ENCODE assay signal across 20 cellular contexts in genomic region chr3:20396335-20396734, GRCh38.
A peak's percentile ranks its signal among the peaks of the same experiment; 100 is the strongest.
DNase-seq lines count a peak whose midpoint lies in the region; ATAC-seq, FAIRE-seq and TF ChIP-seq lines count a peak whose summit lies in the region.
"Had no signal": no experiment of that assay in that cellular context is flagged by ENCODE, and none has a peak within 500 bp of the region (broad histone marks: within the 10 kb centered on the region; RNA-seq: fewer than 3 reads in every experiment).

No MANE protein-coding gene starts in this region.

- no peaks in the 10 kb centered on the region for H3K36me3 Mint-ChIP-seq in activated CD4-positive, alpha-beta T cell treated with anti-CD3 and anti-CD28 coated beads for 36 hours (ENCODE audit: low read depth)
- H3K36me3 Mint-ChIP-seq: CD14-positive monocyte; CD4-positive, alpha-beta memory T cell had no signal

- H3K27me3 ChIP-seq in NT2/D1 (ENCODE audit: insufficient read depth, insufficient read length) = no peaks in the 10 kb centered on the region
- 0 out of 5 replicates have a peak, but pooled peaks cover 0 to 4% of the 10 kb centered on the region in 2 experiments for H3K27me3 ChIP-seq in K562 (ENCODE audit: control insufficient read depth in 2 of 2, insufficient read depth in 2 of 2, low read length in 2 of 2)
- H3K27me3 ChIP-seq: BLaER1 had no signal

- H3K27ac Mint-ChIP-seq in activated CD4-positive, alpha-beta T cell treated with anti-CD3 and anti-CD28 coated beads for 36 hours = no peak overlapping the region
- H3K27ac Mint-ChIP-seq: CD14-positive monocyte; CD4-positive, alpha-beta memory T cell; IgD-negative memory B cell had no signal

- no peak overlapping the region for H2AFZ ChIP-seq in K562 (ENCODE audit: low read depth, low read length)
- H2AFZ ChIP-seq: GM23248 had no signal

- in situ Hi-C loops in K562 (cut with MboI) = no loop called here

- TF ChIP-seq RAD21 in K562 (CRISPR knock-in tag; conservative IDR thresholded peaks at IDR 0.05 in 1 of 2, IDR thresholded peaks at IDR 0.05 in 1 of 2) = no peak

- CTCF ChIA-PET in K562 (lab: Yijun Ruan, JAX; ENCODE audit: low intra/inter-chr PET ratio) = no interaction called here
- CTCF ChIA-PET in activated CD4-positive, alpha-beta T cell treated with anti-CD3 and anti-CD28 coated beads for 36 hours (lab: Charles Lee) = no interaction called here

- ATAC-seq in K562 = peak; percentile 51
- ATAC-seq in HG02588 (IDR thresholded peaks at IDR 0.05; ENCODE audit: unreplicated experiment) = no peak
- ATAC-seq in SK-N-SH treated with all-trans-retinoic acid at 6 μM for 48 hours = no peak
- ATAC-seq in activated CD4-positive, alpha-beta T cell treated with anti-CD3 and anti-CD28 coated beads for 36 hours = no peak
- ATAC-seq: HepG2 had no signal

- H4K20me1 ChIP-seq in K562 (replicated peaks; ENCODE audit: control insufficient read depth, insufficient read depth, low read length) = no peaks in the 10 kb centered on the region
- H4K20me1 ChIP-seq: BLaER1 had no signal

- no peaks in the 10 kb centered on the region for H3K4me1 Mint-ChIP-seq in activated CD4-positive, alpha-beta T cell treated with anti-CD3 and anti-CD28 coated beads for 36 hours
- H3K4me1 Mint-ChIP-seq: CD14-positive monocyte; CD4-positive, alpha-beta memory T cell; IgD-negative memory B cell had no signal

- intact Hi-C loops in K562 (cut with micrococcal nuclease) = no loop called here
- intact Hi-C loops in activated CD4-positive, alpha-beta T cell treated with anti-CD3 and anti-CD28 coated beads for 36 hours (cut with DNase I, micrococcal nuclease) = no loop called here

- H3K27me3 Mint-ChIP-seq in activated CD4-positive, alpha-beta T cell treated with anti-CD3 and anti-CD28 coated beads for 36 hours = no peaks in the 10 kb centered on the region
- H3K27me3 Mint-ChIP-seq: CD4-positive, alpha-beta memory T cell; IgD-negative memory B cell had no signal

- H3K27ac ChIP-seq in K562 (ENCODE audit: extremely low read depth, low read depth, low read length) (no peak overlapping the region), coronary artery (no peak overlapping the region)
- H3K27ac ChIP-seq: BLaER1, GM23248 had no signal

- H3K79me2 ChIP-seq in K562 (ENCODE audit: control insufficient read depth, insufficient read depth, low read length) = no peaks in the 10 kb centered on the region

- no peak for TF ChIP-seq POLR2A in K562 (conservative IDR thresholded peaks at IDR 0.05)

- H3K9ac ChIP-seq in NT2/D1 (ENCODE audit: insufficient read length, low read depth) (no peak overlapping the region), K562 (ENCODE audit: insufficient read depth in 1 of 2, low read depth in 2 of 2, low read length in 2 of 2) (no peak overlapping the region)
- H3K9ac ChIP-seq: BLaER1, GM23248 had no signal

- H3K4me2 ChIP-seq in K562 (ENCODE audit: insufficient read depth, low read length) = no peak overlapping the region
- H3K4me2 ChIP-seq: BLaER1 had no signal

- peak; percentile 67 for DNase-seq in DMS 273 (lab: John Stamatoyannopoulos, UW; ENCODE audit: unreplicated experiment)
- peak; percentile 18 for DNase-seq in NCI-H2171 (lab: John Stamatoyannopoulos, UW)
- DNase-seq in NT2/D1 (ENCODE audit: low read depth, low spot score) = peak; percentile 15
- DNase-seq in K562 (ENCODE audit: extremely low read depth in 1 of 4, low spot score in 3 of 4) = peak in 1 of 4 experiments; percentile 9
- no peak for DNase-seq in activated CD4-positive, alpha-beta T cell treated with anti-CD3 and anti-CD28 coated beads for 36 hours
- DNase-seq in coronary artery (ENCODE audit: low spot score) = no peak
- DNase-seq: 8988T; CD4-positive, alpha-beta memory T cell; GM23248; HCEC 1CT had no signal

- BruUV-seq in K562 (replicated peaks; lab: Mats Ljungman, UMichigan) = no TSS peak

- WGBS in K562 (ENCODE audit: insufficient coverage, low coverage, missing lambda C conversion rate) = 3% methylated on average over 3 of the region's 3 CpGs

- peaks cover 15% of the 10 kb centered on the region; the same call in 1 of the 2 replicates for H3K9me3 ChIP-seq in NT2/D1 (ENCODE audit: insufficient read depth, low read length)
- no peaks in the 10 kb centered on the region for H3K9me3 ChIP-seq in K562 (replicated peaks; ENCODE audit: control insufficient read depth, insufficient read depth, low read depth, low read length)

- H3K4me3 ChIP-seq in NT2/D1 (ENCODE audit: insufficient read length, low read depth) (no peak overlapping the region), K562 (no peak overlapping the region), coronary artery (no peak overlapping the region)
- H3K4me3 ChIP-seq: BLaER1, GM23248 had no signal

- H3K4me3 Mint-ChIP-seq in activated CD4-positive, alpha-beta T cell treated with anti-CD3 and anti-CD28 coated beads for 36 hours = no peak overlapping the region
- H3K4me3 Mint-ChIP-seq: CD14-positive monocyte; CD4-positive, alpha-beta memory T cell; IgD-negative memory B cell had no signal

- H3K36me3 ChIP-seq in NT2/D1 (ENCODE audit: insufficient read depth, insufficient read length, low read length) = no peaks in the 10 kb centered on the region
- H3K36me3 ChIP-seq in K562 (ENCODE audit: control insufficient read depth, insufficient read depth, low read length) = no peaks in the 10 kb centered on the region
- H3K36me3 ChIP-seq: BLaER1 had no signal

- no peak for TF ChIP-seq CTCF in K562 (IDR thresholded peaks at IDR 0.05 in 2 of 3, conservative IDR thresholded peaks at IDR 0.05 in 1 of 3; ENCODE audit: insufficient read depth in 2 of 3, low read depth in 1 of 3, low read length in 3 of 3)
- no peak for TF ChIP-seq CTCF in coronary artery (IDR thresholded peaks at IDR 0.05)

- POLR2A ChIA-PET in K562 (lab: Yijun Ruan, JAX) = interaction anchor here (1.0 kb wide), 1 partner anchor 12 kb away, joined by 3 read pairs; no protein-coding TSS in a partner anchor
- POLR2A ChIA-PET in activated CD4-positive, alpha-beta T cell treated with anti-CD3 and anti-CD28 coated beads for 36 hours (lab: Charles Lee) = no interaction called here

- H3K9me1 ChIP-seq in K562 (ENCODE audit: control insufficient read depth, insufficient read depth, low read length) = no peaks in the 10 kb centered on the region

- H3K9me3 Mint-ChIP-seq in activated CD4-positive, alpha-beta T cell treated with anti-CD3 and anti-CD28 coated beads for 36 hours (ENCODE audit: low read depth) = no peaks in the 10 kb centered on the region

- FAIRE-seq in K562 (lab: Jason Lieb, UNC) = no peak
- FAIRE-seq: G401.6, GM12891, GM19239, H54, HepG2 had no signal

- TF ChIP-seq EP300 in K562 (IDR thresholded peaks at IDR 0.05; ENCODE audit: low read length) = no peak

- H3K4me1 ChIP-seq in NT2/D1 (ENCODE audit: insufficient read depth, insufficient read length) (no peaks in the 10 kb centered on the region), K562 (replicated peaks in 1 of 2; ENCODE audit: control insufficient read depth in 2 of 2, insufficient read depth in 2 of 2, low read length in 2 of 2) (no peaks in the 10 kb centered on the region; a peak in 1 of 5 replicates)
- H3K4me1 ChIP-seq: BLaER1 had no signal

TF ChIP-seq in K562, 482 proteins besides CTCF, POLR2A, EP300 and RAD21 (continues in another document):
- TF ChIP-seq LCOR (CRISPR knock-in tag; IDR thresholded peaks at IDR 0.05) (no peak), GATAD2A (IDR thresholded peaks at IDR 0.05) (no peak), ETV6 (IDR thresholded peaks at IDR 0.05; ENCODE audit: borderline replicate concordance in 1 of 2, low read depth in 2 of 2, low read length in 1 of 2) (no peak), ETV6 (CRISPR knock-in tag; IDR thresholded peaks at IDR 0.05; ENCODE audit: borderline replicate concordance) (no peak), ZNF212 (CRISPR knock-in tag; IDR thresholded peaks at IDR 0.05) (no peak), ZNF408 (CRISPR knock-in tag; IDR thresholded peaks at IDR 0.05; ENCODE audit: low read depth) (no peak)

TF ChIP-seq in SK-N-SH treated with all-trans-retinoic acid at 6 μM for 48 hours, 23 proteins besides CTCF, POLR2A, EP300 and RAD21 (continues in another document):
- TF ChIP-seq RARB (CRISPR knock-in tag; IDR thresholded peaks at IDR 0.05) (no peak), GLIS3 (CRISPR knock-in tag; IDR thresholded peaks at IDR 0.05) (no peak), ZC3H10 (CRISPR knock-in tag; IDR thresholded peaks at IDR 0.05) (no peak), ZNF70 (CRISPR knock-in tag; IDR thresholded peaks at IDR 0.05) (no peak), ESRRG (CRISPR knock-in tag; IDR thresholded peaks at IDR 0.05) (no peak), OSR1 (CRISPR knock-in tag; IDR thresholded peaks at IDR 0.05) (no peak), ZFP30 (CRISPR knock-in tag; IDR thresholded peaks at IDR 0.05) (no peak)
- TF ChIP-seq, protein P1, sequence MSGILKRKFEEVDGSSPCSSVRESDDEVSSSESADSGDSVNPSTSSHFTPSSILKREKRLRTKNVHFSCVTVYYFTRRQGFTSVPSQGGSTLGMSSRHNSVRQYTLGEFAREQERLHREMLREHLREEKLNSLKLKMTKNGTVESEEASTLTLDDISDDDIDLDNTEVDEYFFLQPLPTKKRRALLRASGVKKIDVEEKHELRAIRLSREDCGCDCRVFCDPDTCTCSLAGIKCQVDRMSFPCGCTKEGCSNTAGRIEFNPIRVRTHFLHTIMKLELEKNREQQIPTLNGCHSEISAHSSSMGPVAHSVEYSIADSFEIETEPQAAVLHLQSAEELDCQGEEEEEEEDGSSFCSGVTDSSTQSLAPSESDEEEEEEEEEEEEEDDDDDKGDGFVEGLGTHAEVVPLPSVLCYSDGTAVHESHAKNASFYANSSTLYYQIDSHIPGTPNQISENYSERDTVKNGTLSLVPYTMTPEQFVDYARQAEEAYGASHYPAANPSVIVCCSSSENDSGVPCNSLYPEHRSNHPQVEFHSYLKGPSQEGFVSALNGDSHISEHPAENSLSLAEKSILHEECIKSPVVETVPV (CRISPR knock-in tag; IDR thresholded peaks at IDR 0.05) = no peak
- TF ChIP-seq, protein P2, sequence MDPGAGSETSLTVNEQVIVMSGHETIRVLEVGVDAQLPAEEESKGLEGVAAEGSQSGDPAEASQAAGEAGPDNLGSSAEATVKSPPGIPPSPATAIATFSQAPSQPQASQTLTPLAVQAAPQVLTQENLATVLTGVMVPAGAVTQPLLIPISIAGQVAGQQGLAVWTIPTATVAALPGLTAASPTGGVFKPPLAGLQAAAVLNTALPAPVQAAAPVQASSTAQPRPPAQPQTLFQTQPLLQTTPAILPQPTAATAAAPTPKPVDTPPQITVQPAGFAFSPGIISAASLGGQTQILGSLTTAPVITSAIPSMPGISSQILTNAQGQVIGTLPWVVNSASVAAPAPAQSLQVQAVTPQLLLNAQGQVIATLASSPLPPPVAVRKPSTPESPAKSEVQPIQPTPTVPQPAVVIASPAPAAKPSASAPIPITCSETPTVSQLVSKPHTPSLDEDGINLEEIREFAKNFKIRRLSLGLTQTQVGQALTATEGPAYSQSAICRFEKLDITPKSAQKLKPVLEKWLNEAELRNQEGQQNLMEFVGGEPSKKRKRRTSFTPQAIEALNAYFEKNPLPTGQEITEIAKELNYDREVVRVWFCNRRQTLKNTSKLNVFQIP (CRISPR knock-in tag; IDR thresholded peaks at IDR 0.05; ENCODE audit: borderline replicate concordance, low read depth) = no peak

Comparison
In these comparisons a context has a peak if more than half of its experiments do, and no peak if none do; other contexts are left out.
1. DNase-seq: peak in DMS 273 (single experiment), NCI-H2171 (single experiment) and NT2/D1 (single experiment); none in activated CD4-positive, alpha-beta T cell treated with anti-CD3 and anti-CD28 coated beads for 36 hours (single experiment) and coronary artery (single experiment).